ENCODE assay signal across 29 cellular contexts in the genomic region with DNA sequence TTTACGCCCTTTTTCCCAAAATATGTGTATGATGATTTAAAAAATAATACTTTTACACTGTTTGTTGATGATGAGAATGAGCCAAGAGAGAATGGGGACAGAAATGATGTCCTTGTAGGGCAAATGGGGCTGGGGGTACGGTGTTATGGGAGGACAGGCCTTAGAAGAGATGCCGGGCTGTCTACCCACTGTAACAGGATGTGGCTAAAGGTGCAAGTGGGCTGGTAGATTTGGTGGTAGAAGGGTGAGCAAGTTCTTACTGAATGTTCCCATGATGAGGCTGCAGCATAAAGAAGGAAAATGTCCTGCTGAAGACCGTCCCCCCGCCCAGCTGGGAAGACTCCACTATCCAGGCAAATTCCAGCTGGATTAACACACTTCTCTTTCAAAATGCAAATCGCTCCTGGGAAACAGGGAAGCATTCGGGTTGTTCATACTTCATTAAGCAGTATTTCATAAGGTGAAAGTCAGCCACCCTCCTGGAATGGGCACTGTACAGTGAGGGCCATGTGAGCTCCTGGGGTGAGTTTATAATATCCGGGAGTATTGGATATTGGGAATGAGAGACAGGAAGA. TPM values are rescaled to one million over a fixed set of nuclear protein-coding genes. Genes with fewer than 3 reads are reported as not detected.
DNase-seq lines count a peak whose midpoint lies in the region; ATAC-seq and TF ChIP-seq lines count a peak whose summit lies in the region.
"Had no signal": no experiment of that assay in that cellular context is flagged by ENCODE, and none has a peak within 500 bp of the region (broad histone marks: within the 10 kb centered on the region; RNA-seq: fewer than 3 reads in every experiment).

No MANE protein-coding gene starts in this region.

- DNase-seq in Caki2 (ENCODE audit: low read depth) = peak; percentile 81
- peak; percentile 85 to 93 for DNase-seq in NCI-H526 (lab: John Stamatoyannopoulos, UW)
- no peak for DNase-seq in central memory CD8-positive, alpha-beta T cell (ENCODE audit: low spot score in 2 of 2)
- peak; percentile 44 for DNase-seq in neural progenitor cell (ENCODE audit: low spot score)
- DNase-seq in NCI-H2227 (lab: John Stamatoyannopoulos, UW; ENCODE audit: unreplicated experiment) = no peak
- DNase-seq in activated effector memory CD4-positive, alpha-beta T cell treated with anti-CD3 and anti-CD28 coated beads, Interleukin-2, amount 50 U/mL, for 16 hours = no peak
- DNase-seq in KBM-7 = no peak
- DNase-seq: activated CD4-positive, CD25-positive, alpha-beta regulatory T cell treated with anti-CD3 and anti-CD28 coated beads, Interleukin-2, amount 50 U/mL, for 72 hours; activated naive CD4-positive, alpha-beta T cell treated with anti-CD3 and anti-CD28 coated beads, Interleukin-2, amount 10 ng/mL, durations not matched to agents 7 days and 5 days; aorta; C1 segment of cervical spinal cord; cortex of kidney; foreskin keratinocyte; left cardiac atrium; mucosa of descending colon; NCI-H1092; NCI-H187; NCI-H2171 treated with DMSO at 0.1 percent for 48 hours; right cardiac atrium; uterus had no signal

- H3K4me1 ChIP-seq in neural progenitor cell = peaks cover 8% of the 10 kb centered on the region
- H3K4me1 ChIP-seq: esophagus muscularis mucosa, foreskin keratinocyte, uterus had no signal

- no peak overlapping the region for H2AFZ ChIP-seq in neural progenitor cell (replicated peaks)

- no peaks in the 10 kb centered on the region for H3K9me3 ChIP-seq in neural progenitor cell (ENCODE audit: low read depth)
- H3K9me3 ChIP-seq: esophagus muscularis mucosa, mucosa of descending colon, uterus had no signal

- H4K20me1 ChIP-seq in neural progenitor cell (ENCODE audit: low read depth) = no peaks in the 10 kb centered on the region

- peaks cover 51% of the 10 kb centered on the region for H3K4me1 Mint-ChIP-seq in central memory CD8-positive, alpha-beta T cell
- peaks cover 10% of the 10 kb centered on the region for H3K4me1 Mint-ChIP-seq in neural progenitor cell
- H3K4me1 Mint-ChIP-seq: neural crest cell; stimulated activated memory B cell treated with anti-CD40 and anti-IgM and Interleukin-4, amounts not matched to agents 10 μg/mL and 1 μg/mL and 100 μg/mL, for 72 hours had no signal

- peak overlapping the region; percentile 14 for H3K4me2 ChIP-seq in neural progenitor cell

- peak overlapping the region; percentile 62 for H3K4me3 Mint-ChIP-seq in central memory CD8-positive, alpha-beta T cell
- no peak overlapping the region for H3K4me3 Mint-ChIP-seq in neural progenitor cell
- H3K4me3 Mint-ChIP-seq: activated naive CD4-positive, alpha-beta T cell treated with anti-CD3 and anti-CD28 coated beads, Interleukin-2, amount 10 ng/mL, durations not matched to agents 7 days and 5 days; neural crest cell; stimulated activated memory B cell treated with anti-CD40 and anti-IgM and Interleukin-4, amounts not matched to agents 10 μg/mL and 1 μg/mL and 100 μg/mL, for 72 hours; T-helper 1 cell treated with Interleukin-12 subunit alpha and Interleukin-12 subunit beta and Interleukin-4 antibody, amounts not matched to agents 30 μg/mL and 1 μg/mL, for 36 hours had no signal

- no peaks in the 10 kb centered on the region for H3K27me3 Mint-ChIP-seq in central memory CD8-positive, alpha-beta T cell
- peaks cover 5% of the 10 kb centered on the region for H3K27me3 Mint-ChIP-seq in neural progenitor cell (ENCODE audit: insufficient read depth, low read depth)

- TF ChIP-seq CTCF in neural progenitor cell (IDR thresholded peaks at IDR 0.05) = no peak

- H3K36me3 ChIP-seq in neural progenitor cell = no peaks in the 10 kb centered on the region
- H3K36me3 ChIP-seq: cardiac muscle cell, esophagus muscularis mucosa, uterus had no signal

- H3K27ac ChIP-seq in neural progenitor cell = no peak overlapping the region
- H3K27ac ChIP-seq: cardiac muscle cell, esophagus muscularis mucosa, foreskin keratinocyte, SK-N-MC, uterus had no signal

- H3K79me2 ChIP-seq in neural progenitor cell (ENCODE audit: low read depth) = no peaks in the 10 kb centered on the region

- H3K9me3 Mint-ChIP-seq in central memory CD8-positive, alpha-beta T cell = no peaks in the 10 kb centered on the region
- H3K9me3 Mint-ChIP-seq in neural progenitor cell = peaks cover 2% of the 10 kb centered on the region
- H3K9me3 Mint-ChIP-seq: activated naive CD4-positive, alpha-beta T cell treated with anti-CD3 and anti-CD28 coated beads, Interleukin-2, amount 10 ng/mL, durations not matched to agents 7 days and 5 days; stimulated activated memory B cell treated with anti-CD40 and anti-IgM and Interleukin-4, amounts not matched to agents 10 μg/mL and 1 μg/mL and 100 μg/mL, for 72 hours; T-helper 1 cell treated with Interleukin-12 subunit alpha and Interleukin-12 subunit beta and Interleukin-4 antibody, amounts not matched to agents 30 μg/mL and 1 μg/mL, for 36 hours had no signal

- H3F3A ChIP-seq in neural progenitor cell (ENCODE audit: low read depth) = no peaks in the 10 kb centered on the region

- H3K9ac ChIP-seq in neural progenitor cell = no peak overlapping the region

- in situ Hi-C loops in Caki2 (cut with HindIII; ENCODE audit: low pct_unique_long_range_greater_than_20kb, low sequenced_read_pairs) (no loop called here), KBM-7 (cut with MboI; ENCODE audit: low pct_unique_long_range_greater_than_20kb, low sequenced_read_pairs) (no loop called here)

- ATAC-seq in central memory CD8-positive, alpha-beta T cell (replicated peaks; ENCODE audit: extremely low read depth, poor library complexity, severe bottlenecking) = peak; percentile 24
- ATAC-seq: foreskin keratinocyte; left cardiac atrium; mucosa of descending colon; right cardiac atrium; stimulated activated memory B cell treated with anti-CD40 and anti-IgM and Interleukin-4, amounts not matched to agents 10 μg/mL and 1 μg/mL and 100 μg/mL, for 72 hours had no signal

- no peak overlapping the region for H3K4me3 ChIP-seq in neural progenitor cell
- H3K4me3 ChIP-seq: cardiac muscle cell, esophagus muscularis mucosa, mucosa of descending colon, SK-N-MC, uterus had no signal

- H3K36me3 Mint-ChIP-seq in central memory CD8-positive, alpha-beta T cell (ENCODE audit: insufficient read depth) = peaks cover 2% of the 10 kb centered on the region
- H3K36me3 Mint-ChIP-seq in neural progenitor cell = peaks cover 2% of the 10 kb centered on the region
- H3K36me3 Mint-ChIP-seq: activated naive CD4-positive, alpha-beta T cell treated with anti-CD3 and anti-CD28 coated beads, Interleukin-2, amount 10 ng/mL, durations not matched to agents 7 days and 5 days; stimulated activated memory B cell treated with anti-CD40 and anti-IgM and Interleukin-4, amounts not matched to agents 10 μg/mL and 1 μg/mL and 100 μg/mL, for 72 hours had no signal

- H3K27ac Mint-ChIP-seq in central memory CD8-positive, alpha-beta T cell (ENCODE audit: low read depth) = peak overlapping the region; percentile 65
- H3K27ac Mint-ChIP-seq in neural progenitor cell = no peak overlapping the region
- H3K27ac Mint-ChIP-seq: activated naive CD4-positive, alpha-beta T cell treated with anti-CD3 and anti-CD28 coated beads, Interleukin-2, amount 10 ng/mL, durations not matched to agents 7 days and 5 days; stimulated activated memory B cell treated with anti-CD40 and anti-IgM and Interleukin-4, amounts not matched to agents 10 μg/mL and 1 μg/mL and 100 μg/mL, for 72 hours; T-helper 1 cell treated with Interleukin-12 subunit alpha and Interleukin-12 subunit beta and Interleukin-4 antibody, amounts not matched to agents 30 μg/mL and 1 μg/mL, for 36 hours had no signal

- no peaks in the 10 kb centered on the region for H3K27me3 ChIP-seq in neural progenitor cell
- H3K27me3 ChIP-seq: cardiac muscle cell, uterus had no signal

RNA-seq across cellular contexts. Expression of gene GPA33, which starts 14.0 kb away (rescaled TPM):
- total RNA-seq in Caki2 (2014; rRNA removed; shearing (Covaris generic); ENCODE audit: low replicate concordance) = not detected in 2 replicates
- total RNA-seq in neural progenitor cell (ENCODE audit: low replicate concordance) = 0.52 and 0.90 TPM in 2 replicates
- total RNA-seq: aorta, foreskin keratinocyte, lung microvascular endothelial cell, neural crest cell, temporal lobe had no signal

RNA-seq across cellular contexts. Expression of gene STYXL2, which starts 17.7 kb away (rescaled TPM):
- total RNA-seq in Caki2 (2014; rRNA removed; shearing (Covaris generic); ENCODE audit: low replicate concordance) = not detected in 2 replicates
- 0.06 and 0.59 TPM in 2 replicates for total RNA-seq in neural progenitor cell (ENCODE audit: low replicate concordance)
- total RNA-seq: activated CD8-positive, alpha-beta memory T cell treated with anti-CD3 and anti-CD28 coated beads for 36 hours; foreskin keratinocyte; lung microvascular endothelial cell had no signal

Comparison
In these comparisons a context has a peak if more than half of its experiments do, and no peak if none do; other contexts are left out.
1. DNase-seq: peak in Caki2 (single experiment), NCI-H526 (2 of 2) and neural progenitor cell (single experiment); none in central memory CD8-positive, alpha-beta T cell (0 of 2), NCI-H2227 (single experiment), activated effector memory CD4-positive, alpha-beta T cell treated with anti-CD3 and anti-CD28 coated beads, Interleukin-2, amount 50 U/mL, for 16 hours (single experiment) and KBM-7 (single experiment).